In genomic region chr22:38184788-38185187, GRCh38 we compare ENCODE assay signal across 13 cellular contexts. TPM values are rescaled to one million over a fixed set of nuclear protein-coding genes. Genes with fewer than 3 reads are reported as not detected.
DNase-seq lines count a peak whose midpoint lies in the region; ATAC-seq and TF ChIP-seq lines count a peak whose summit lies in the region.
"Had no signal": no experiment of that assay in that cellular context is flagged by ENCODE, and none has a peak within 500 bp of the region (broad histone marks: within the 10 kb centered on the region; RNA-seq: fewer than 3 reads in every experiment).

No MANE protein-coding gene starts in this region.

- peaks cover 7% of the 10 kb centered on the region; the same call in 1 of the 2 replicates for H3K4me1 ChIP-seq in HEK293 (ENCODE audit: control insufficient read depth, insufficient read depth, low read length)
- peaks cover 31% of the 10 kb centered on the region for H3K4me1 ChIP-seq in psoas muscle

- H3K27me3 Mint-ChIP-seq in T-helper 17 cell: no peaks in the 10 kb centered on the region

- H3K4me1 Mint-ChIP-seq in T-helper 17 cell: peaks cover 23% of the 10 kb centered on the region

- POLR2A ChIA-PET in HEK293 (lab: Yijun Ruan, JAX): no interaction called here

- H3K27me3 ChIP-seq in WERI-Rb-1 (ENCODE audit: insufficient read depth, low read depth, severe bottlenecking): no peaks in the 10 kb centered on the region
- H3K27me3 ChIP-seq in psoas muscle (ENCODE audit: insufficient read depth in 3 of 3, low read length in 2 of 3): no peaks in the 10 kb centered on the region

- H3K36me3 Mint-ChIP-seq in T-helper 17 cell (ENCODE audit: low read depth): peaks cover 2% of the 10 kb centered on the region
- H3K36me3 Mint-ChIP-seq: CD14-positive monocyte had no signal

- no peak overlapping the region for H3K4me3 Mint-ChIP-seq in T-helper 17 cell
- H3K4me3 Mint-ChIP-seq: CD14-positive monocyte; CD8-positive, alpha-beta T cell had no signal

- intact Hi-C loops in psoas muscle (cut with DNase I): no loop called here

- H3K4me3 ChIP-seq in HEK293 (ENCODE audit: low read depth, low read length) (no peak overlapping the region), WERI-Rb-1 (ENCODE audit: low read depth, low read length) (no peak overlapping the region), psoas muscle (no peak overlapping the region)

- no peak for TF ChIP-seq CTCF in HEK293 (tag by site-specific recombination; IDR thresholded peaks at IDR 0.05)
- no peak for TF ChIP-seq CTCF in WERI-Rb-1 (IDR thresholded peaks at IDR 0.05; ENCODE audit: low read depth, low read length)
- no peak for TF ChIP-seq CTCF in psoas muscle (IDR thresholded peaks at IDR 0.05)

- H3K27ac ChIP-seq in HEK293 (ENCODE audit: extremely low read depth, low read depth, low read length) (no peak overlapping the region), WERI-Rb-1 (peak overlapping the region; percentile 21; the same call in 1 of the 2 replicates), psoas muscle (peak overlapping the region; percentile 9)

- H3K27ac Mint-ChIP-seq in T-helper 17 cell: no peak overlapping the region
- H3K27ac Mint-ChIP-seq: CD8-positive, alpha-beta T cell had no signal

- DNase-seq in WERI-Rb-1: no peak
- DNase-seq in islet precursor cell: peak; percentile 49
- peak in 1 of 2 donors; percentile 10 for DNase-seq in psoas muscle
- DNase-seq in hepatic stellate cell (ENCODE audit: low spot score): no peak
- no peak for DNase-seq in T-helper 17 cell
- DNase-seq: Caco-2; CD8-positive, alpha-beta T cell; DND-41; GDM1 had no signal

- H3K9me3 ChIP-seq in HEK293 (ENCODE audit: control insufficient read depth, insufficient read depth, low read depth, low read length) (no peaks in the 10 kb centered on the region), WERI-Rb-1 (ENCODE audit: severe bottlenecking) (no peaks in the 10 kb centered on the region), psoas muscle (no peaks in the 10 kb centered on the region), T-helper 17 cell (ENCODE audit: control insufficient read depth, low read length, poor library complexity, severe bottlenecking) (no peaks in the 10 kb centered on the region)
- H3K9me3 ChIP-seq: Caco-2 had no signal

- WGBS in psoas muscle, 3 donors: 76 to 78% (median 77%) methylated on average over 7 of the region's 7 CpGs

- H3K36me3 ChIP-seq in HEK293 (ENCODE audit: control insufficient read depth in 2 of 2, insufficient read depth in 1 of 2, low read length in 2 of 2) (no peaks in the 10 kb centered on the region), WERI-Rb-1 (no peaks in the 10 kb centered on the region), psoas muscle (ENCODE audit: insufficient read depth in 1 of 2, low read depth in 1 of 2) (no peaks in the 10 kb centered on the region)

- ATAC-seq in psoas muscle (no peak), GM18861 (IDR thresholded peaks at IDR 0.05; ENCODE audit: unreplicated experiment) (no peak), T-helper 17 cell (no peak)
- ATAC-seq: CD8-positive, alpha-beta T cell; HCT116 had no signal

- CTCF ChIA-PET in HEK293 (lab: Yijun Ruan, JAX): interaction anchor here (1.7 kb wide), 1 partner anchor 70 kb away, joined by 6 read pairs; no protein-coding TSS in a partner anchor

TF ChIP-seq in HEK293, 187 proteins besides CTCF, POLR2A, EP300 and RAD21:
- no peak for TF ChIP-seq ZNF626 (tag by site-specific recombination; IDR thresholded peaks at IDR 0.05)
- TF ChIP-seq ZNF530 (tag by site-specific recombination; IDR thresholded peaks at IDR 0.05; ENCODE audit: low read depth): no peak
- TF ChIP-seq BCL11A (tag by site-specific recombination; IDR thresholded peaks at IDR 0.05; ENCODE audit: low read depth): no peak
- no peak for TF ChIP-seq ZNF10 (tag by site-specific recombination; IDR thresholded peaks at IDR 0.05)
- TF ChIP-seq, protein P1, sequence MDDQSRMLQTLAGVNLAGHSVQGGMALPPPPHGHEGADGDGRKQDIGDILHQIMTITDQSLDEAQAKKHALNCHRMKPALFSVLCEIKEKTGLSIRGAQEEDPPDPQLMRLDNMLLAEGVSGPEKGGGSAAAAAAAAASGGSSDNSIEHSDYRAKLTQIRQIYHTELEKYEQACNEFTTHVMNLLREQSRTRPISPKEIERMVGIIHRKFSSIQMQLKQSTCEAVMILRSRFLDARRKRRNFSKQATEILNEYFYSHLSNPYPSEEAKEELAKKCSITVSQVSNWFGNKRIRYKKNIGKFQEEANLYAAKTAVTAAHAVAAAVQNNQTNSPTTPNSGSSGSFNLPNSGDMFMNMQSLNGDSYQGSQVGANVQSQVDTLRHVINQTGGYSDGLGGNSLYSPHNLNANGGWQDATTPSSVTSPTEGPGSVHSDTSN (CRISPR knock-in tag; IDR thresholded peaks at IDR 0.05): no peak
- TF ChIP-seq ZBTB17 (tag by site-specific recombination; IDR thresholded peaks at IDR 0.05): peak; percentile 84
- no peak for TF ChIP-seq YY2 (tag by site-specific recombination; IDR thresholded peaks at IDR 0.05)
- no peak for TF ChIP-seq ZBTB11 (tag by site-specific recombination; conservative IDR thresholded peaks at IDR 0.05; ENCODE audit: low read depth)
- TF ChIP-seq, protein P2, sequence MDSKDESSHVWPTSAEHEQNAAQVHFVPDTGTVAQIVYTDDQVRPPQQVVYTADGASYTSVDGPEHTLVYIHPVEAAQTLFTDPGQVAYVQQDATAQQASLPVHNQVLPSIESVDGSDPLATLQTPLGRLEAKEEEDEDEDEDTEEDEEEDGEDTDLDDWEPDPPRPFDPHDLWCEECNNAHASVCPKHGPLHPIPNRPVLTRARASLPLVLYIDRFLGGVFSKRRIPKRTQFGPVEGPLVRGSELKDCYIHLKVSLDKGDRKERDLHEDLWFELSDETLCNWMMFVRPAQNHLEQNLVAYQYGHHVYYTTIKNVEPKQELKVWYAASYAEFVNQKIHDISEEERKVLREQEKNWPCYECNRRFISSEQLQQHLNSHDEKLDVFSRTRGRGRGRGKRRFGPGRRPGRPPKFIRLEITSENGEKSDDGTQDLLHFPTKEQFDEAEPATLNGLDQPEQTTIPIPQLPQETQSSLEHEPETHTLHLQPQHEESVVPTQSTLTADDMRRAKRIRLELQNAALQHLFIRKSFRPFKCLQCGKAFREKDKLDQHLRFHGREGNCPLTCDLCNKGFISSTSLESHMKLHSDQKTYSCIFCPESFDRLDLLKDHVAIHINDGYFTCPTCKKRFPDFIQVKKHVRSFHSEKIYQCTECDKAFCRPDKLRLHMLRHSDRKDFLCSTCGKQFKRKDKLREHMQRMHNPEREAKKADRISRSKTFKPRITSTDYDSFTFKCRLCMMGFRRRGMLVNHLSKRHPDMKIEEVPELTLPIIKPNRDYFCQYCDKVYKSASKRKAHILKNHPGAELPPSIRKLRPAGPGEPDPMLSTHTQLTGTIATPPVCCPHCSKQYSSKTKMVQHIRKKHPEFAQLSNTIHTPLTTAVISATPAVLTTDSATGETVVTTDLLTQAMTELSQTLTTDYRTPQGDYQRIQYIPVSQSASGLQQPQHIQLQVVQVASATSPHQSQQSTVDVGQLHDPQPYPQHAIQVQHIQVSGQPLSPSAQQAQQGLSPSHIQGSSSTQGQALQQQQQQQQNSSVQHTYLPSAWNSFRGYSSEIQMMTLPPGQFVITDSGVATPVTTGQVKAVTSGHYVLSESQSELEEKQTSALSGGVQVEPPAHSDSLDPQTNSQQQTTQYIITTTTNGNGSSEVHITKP (tag by site-specific recombination; IDR thresholded peaks at IDR 0.05): peak; percentile 24; the same call in 1 of the 2 replicates
- no peak for TF ChIP-seq ZNF174 (tag by site-specific recombination; IDR thresholded peaks at IDR 0.05)

RNA-seq across cellular contexts. Expression of gene PLA2G6, which starts 3.2 kb away (rescaled TPM):
- total RNA-seq in psoas muscle (10 to 100 TPM in 2 of 4 donors, 1 to 10 TPM in 2; 8.5 to 17.4 (median 11.4) TPM), T-helper 17 cell (10 to 100 TPM; 72.2 to 91.4 TPM)
- 1 to 10 TPM; 4.5 to 7.1 (median 7.1) TPM for polyA plus RNA-seq in psoas muscle

RNA-seq across cellular contexts. Expression of gene MAFF, which starts 17.0 kb away (rescaled TPM):
- total RNA-seq in psoas muscle (10 to 100 TPM in 3 of 4 donors, 1 to 10 TPM in 1; 5.7 to 63.8 (median 39.5) TPM), T-helper 17 cell (10 to 100 TPM; 44.4 to 80.2 TPM)
- 100 to 1,000 TPM in 1 of 3 donors, 10 to 100 TPM in 2; 23.6 to 118 (median 26.9) TPM for polyA plus RNA-seq in psoas muscle
